ENCODE assay signal across 8 cellular contexts in the genomic region with DNA sequence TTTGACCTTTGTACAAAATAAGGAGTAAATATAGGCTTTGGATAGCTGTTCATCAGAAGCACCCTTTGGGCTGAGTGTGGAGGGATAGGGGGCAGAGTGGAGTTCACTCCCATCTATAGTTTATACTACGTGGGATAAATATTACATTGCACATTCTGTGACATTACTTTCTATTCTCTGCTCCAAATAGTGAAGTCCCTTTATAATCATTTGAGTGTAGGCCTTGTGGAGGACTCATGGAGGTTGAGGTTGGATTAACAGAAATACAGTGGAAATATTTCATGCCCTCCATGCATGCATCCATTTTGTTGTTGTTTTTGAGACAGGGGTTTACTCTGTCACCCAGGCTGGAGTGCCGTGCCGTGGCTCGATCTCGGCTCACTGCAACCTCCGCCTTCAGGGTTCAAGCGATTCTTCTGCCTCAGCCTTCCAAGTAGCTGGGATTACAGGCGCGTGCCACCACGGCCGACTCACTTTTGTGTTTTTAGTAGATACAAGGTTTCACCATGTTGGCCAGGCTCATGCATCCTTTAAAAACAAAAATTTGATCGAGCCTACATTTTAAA. TPM values are rescaled to one million over a fixed set of nuclear protein-coding genes. Genes with fewer than 3 reads are reported as not detected.
A peak's percentile ranks its signal among the peaks of the same experiment; 100 is the strongest.
DNase-seq lines count a peak whose midpoint lies in the region; FAIRE-seq and TF ChIP-seq lines count a peak whose summit lies in the region.

No MANE protein-coding gene starts in this region.

- no peaks in the 10 kb centered on the region for H3K9me1 ChIP-seq in keratinocyte (ENCODE audit: control insufficient read depth, extremely low read depth, insufficient read depth, low read length)

- peaks cover 0 to 5% of the 10 kb centered on the region in 2 donors for H3K36me3 Mint-ChIP-seq in CD4-positive, alpha-beta memory T cell
- H3K36me3 Mint-ChIP-seq in IgD-negative memory B cell: peaks cover 2% of the 10 kb centered on the region

- H3K4me3 Mint-ChIP-seq in CD4-positive, alpha-beta memory T cell: peak overlapping the region; percentile 85 to 96 (median 92)
- H3K4me3 Mint-ChIP-seq in IgD-negative memory B cell: peak overlapping the region; percentile 96 to 100 (median 97)

- H3K36me3 ChIP-seq in CD4-positive, alpha-beta memory T cell (ENCODE audit: insufficient read depth, low read length): no peaks in the 10 kb centered on the region
- H3K36me3 ChIP-seq in keratinocyte (ENCODE audit: control insufficient read depth in 2 of 2, extremely low read depth in 1 of 2, insufficient read depth in 2 of 2, low read length in 2 of 2): no peaks in the 10 kb centered on the region
- H3K36me3 ChIP-seq in stomach smooth muscle (ENCODE audit: control insufficient read depth in 2 of 2, insufficient read depth in 2 of 2, low read length in 2 of 2): no peaks in the 10 kb centered on the region

- peaks cover 22% of the 10 kb centered on the region for H3K4me1 ChIP-seq in CD4-positive, alpha-beta memory T cell (ENCODE audit: insufficient read depth, low read length)
- H3K4me1 ChIP-seq in keratinocyte (ENCODE audit: control insufficient read depth, extremely low read depth, insufficient read depth, low read length): peaks cover 10% of the 10 kb centered on the region
- peaks cover 19% of the 10 kb centered on the region for H3K4me1 ChIP-seq in stomach smooth muscle (ENCODE audit: control insufficient read depth, insufficient read depth, low read length)

- in situ Hi-C loops in astrocyte of the cerebellum (cut with HindIII; ENCODE audit: low sequenced_read_pairs): no loop called here

- no peaks in the 10 kb centered on the region for H3K9me3 ChIP-seq in CD4-positive, alpha-beta memory T cell (ENCODE audit: control insufficient read depth in 1 of 2, low read length in 2 of 2)
- H3K9me3 ChIP-seq in keratinocyte (ENCODE audit: control insufficient read depth, low read depth, low read length) (no peaks in the 10 kb centered on the region), stomach smooth muscle (ENCODE audit: control insufficient read depth in 2 of 2, low read length in 2 of 2) (no peaks in the 10 kb centered on the region)

- H3K27me3 ChIP-seq in CD4-positive, alpha-beta memory T cell (ENCODE audit: insufficient read depth, low read length): no peaks in the 10 kb centered on the region
- H3K27me3 ChIP-seq in keratinocyte (ENCODE audit: control insufficient read depth, extremely low read depth, insufficient read depth, low read length) (no peaks in the 10 kb centered on the region), stomach smooth muscle (ENCODE audit: control insufficient read depth in 1 of 2, insufficient read depth in 2 of 2, low read length in 2 of 2) (no peaks in the 10 kb centered on the region)

- H3K4me2 ChIP-seq in keratinocyte (ENCODE audit: control insufficient read depth, extremely low read depth, insufficient read depth, low read depth, low read length): peak overlapping the region; percentile 81

- dilution Hi-C loops in keratinocyte (cut with MboI; ENCODE audit: extremely low pct_ligation_motif_present, low sequenced_read_pairs): no loop called here

- H3K27ac ChIP-seq in CD4-positive, alpha-beta memory T cell (ENCODE audit: low read depth, low read length): no peak overlapping the region
- H3K27ac ChIP-seq in keratinocyte (ENCODE audit: control insufficient read depth, insufficient read depth, low read length) (no peak overlapping the region), stomach smooth muscle (ENCODE audit: low read length) (peak overlapping the region; percentile 82)

- CTCF ChIA-PET in CD4-positive, alpha-beta memory T cell (lab: Charles Lee; ENCODE audit: partially characterized antibody): interaction anchor here (1.0 kb wide), 1 partner anchor 290 kb away, joined by 3 read pairs; no protein-coding TSS in a partner anchor

- H3K4me1 Mint-ChIP-seq in CD4-positive, alpha-beta memory T cell: peaks cover 30 to 54% (median 38%) of the 10 kb centered on the region in 4 donors
- H3K4me1 Mint-ChIP-seq in IgD-negative memory B cell: peaks cover 54 to 58% (median 58%) of the 10 kb centered on the region in 3 donors

- DNase-seq in CD4-positive, alpha-beta memory T cell: peak in 1 of 5 donors; percentile 38
- no peak for DNase-seq in astrocyte of the cerebellum (ENCODE audit: low read depth)
- DNase-seq in keratinocyte (ENCODE audit: low read depth, low spot score): no peak
- DNase-seq in NCI-H1105 treated with DMSO at 0.1 percent for 48 hours (lab: John Stamatoyannopoulos, UW): no peak
- no peak for DNase-seq in mesenteric fat pad (ENCODE audit: low spot score)
- no peak for DNase-seq in SKM-1 treated with dmso at 0.1 percent for 144 hours (lab: John Stamatoyannopoulos, UW; ENCODE audit: unreplicated experiment)

- H3K9ac ChIP-seq in keratinocyte (ENCODE audit: control insufficient read depth, extremely low read depth, insufficient read depth, low read length): peak overlapping the region; percentile 78
- H3K9ac ChIP-seq in stomach smooth muscle (ENCODE audit: low read length in 2 of 2): peak overlapping the region; percentile 83 to 88

- no peaks in the 10 kb centered on the region for H4K20me1 ChIP-seq in keratinocyte (ENCODE audit: control insufficient read depth, extremely low read depth, insufficient read depth, low read length)

- no peak for FAIRE-seq in keratinocyte (lab: Jason Lieb, UNC)

- peaks cover 0 to 4% (median 0%) of the 10 kb centered on the region in 8 donors for H3K9me3 Mint-ChIP-seq in CD4-positive, alpha-beta memory T cell
- no peaks in the 10 kb centered on the region for H3K9me3 Mint-ChIP-seq in IgD-negative memory B cell

- peak overlapping the region; percentile 66 to 92 (median 77) for H3K27ac Mint-ChIP-seq in CD4-positive, alpha-beta memory T cell
- H3K27ac Mint-ChIP-seq in IgD-negative memory B cell: peak overlapping the region; percentile 97 to 99 (median 98)

- peak overlapping the region; percentile 94 for H2AFZ ChIP-seq in keratinocyte (ENCODE audit: control insufficient read depth, low read length)

- TF ChIP-seq CTCF in astrocyte of the cerebellum (IDR thresholded peaks at IDR 0.05; ENCODE audit: low read depth, low read length, missing control alignments) (peak; percentile 51), keratinocyte (optimal IDR thresholded peaks at IDR 0.05 in 1 of 3, IDR thresholded peaks at IDR 0.05 in 1 of 3, conservative IDR thresholded peaks at IDR 0.05 in 1 of 3; ENCODE audit: extremely low read depth in 1 of 3, insufficient read depth in 2 of 3, low read length in 3 of 3) (peak in 1 of 3 experiments; percentile 38)

- H3K4me3 ChIP-seq in CD4-positive, alpha-beta memory T cell (ENCODE audit: low read length in 2 of 2): peak overlapping the region; percentile 57 to 65
- H3K4me3 ChIP-seq in astrocyte of the cerebellum (ENCODE audit: low read depth, low read length) (peak overlapping the region; percentile 78), keratinocyte (ENCODE audit: control insufficient read depth in 2 of 3, extremely low read depth in 1 of 3, insufficient read depth in 2 of 3, low read depth in 1 of 3, low read length in 3 of 3) (peak overlapping the region in 2 of 3 experiments; percentile 77 to 79), stomach smooth muscle (ENCODE audit: low read length in 2 of 2) (peak overlapping the region; percentile 92 to 96)

- H3K27me3 Mint-ChIP-seq in CD4-positive, alpha-beta memory T cell: no peaks in the 10 kb centered on the region
- no peaks in the 10 kb centered on the region for H3K27me3 Mint-ChIP-seq in IgD-negative memory B cell

- intact Hi-C loops in CD4-positive, alpha-beta memory T cell (cut with micrococcal nuclease): loop anchor here (5.0 to 10.0 kb wide), 4 partner anchors 178 to 1434 kb away; partner anchors contain the start of genes DEPDC4, DRAM1, NUP37 and PARPBP

- POLR2A ChIA-PET in CD4-positive, alpha-beta memory T cell (lab: Charles Lee; ENCODE audit: partially characterized antibody): interaction anchor here (0.8 to 1.0 kb wide), 2 partner anchors 9 to 16 kb away, joined by 3 to 5 read pairs; no protein-coding TSS in a partner anchor

- peaks cover 5% of the 10 kb centered on the region for H3K79me2 ChIP-seq in keratinocyte (ENCODE audit: control insufficient read depth, insufficient read depth, low read length)

RNA-seq across cellular contexts. Expression of gene CHPT1, which starts 1.4 kb away (rescaled TPM):
- 10 to 100 TPM; 17.7 to 19.1 TPM for total RNA-seq in CD4-positive, alpha-beta memory T cell
- polyA plus RNA-seq in CD4-positive, alpha-beta memory T cell: 10 to 100 TPM; 12.6 to 24.3 TPM
- 50.9 TPM for polyA plus RNA-seq in IgD-negative memory B cell
- 4.7 to 12.7 TPM (median 7.8 TPM) in 3 replicates for polyA plus RNA-seq in keratinocyte
- not detected for polyA plus RNA-seq in keratinocyte (2011; ENCODE audit: low read depth)
- 5.6 and 12.0 TPM in 2 replicates for polyA plus RNA-seq in keratinocyte (2011; cell fraction: cytosol; rRNA removed)
- 3.1 and 4.2 TPM in 2 replicates for polyA plus RNA-seq in keratinocyte (2011; cell fraction: nucleus; rRNA removed)
- 1.3 and 10.8 TPM in 2 replicates for polyA plus RNA-seq in keratinocyte (2012; ENCODE audit: low replicate concordance)
- polyA minus RNA-seq in keratinocyte: 3.5 to 4.9 TPM (median 4.3 TPM) in 3 replicates
- polyA minus RNA-seq in keratinocyte (2011; cell fraction: cytosol; rRNA and poly(A)+ RNA removed): 5.8 TPM
- 2.0 and 3.3 TPM in 2 replicates for polyA minus RNA-seq in keratinocyte (2011; cell fraction: nucleus; rRNA and poly(A)+ RNA removed)
- total RNA-seq in mesenteric fat pad: 63.3 TPM

RNA-seq across cellular contexts. Expression of gene SYCP3, which starts 40.4 kb away (rescaled TPM):
- under 1 TPM; 0.23 to 0.28 TPM for total RNA-seq in CD4-positive, alpha-beta memory T cell
- under 1 TPM in 1 of 2 donors, not detected in 1; 0.15 TPM for polyA plus RNA-seq in CD4-positive, alpha-beta memory T cell
- 0.33 TPM for polyA plus RNA-seq in IgD-negative memory B cell
- 0.09 to 0.16 TPM (median 0.13 TPM) in 3 replicates for polyA plus RNA-seq in keratinocyte
- polyA plus RNA-seq in keratinocyte (2011; ENCODE audit: low read depth): 0.35 TPM
- not detected in 2 replicates for polyA plus RNA-seq in keratinocyte (2011; cell fraction: cytosol; rRNA removed)
- 0.81 and 1.0 TPM in 2 replicates for polyA plus RNA-seq in keratinocyte (2011; cell fraction: nucleus; rRNA removed)
- 0.10 TPM in 1 of 2 replicates, not detected in the other for polyA plus RNA-seq in keratinocyte (2012; ENCODE audit: low replicate concordance)
- 0.29 to 0.30 TPM in 2 of 3 replicates, not detected in the other for polyA minus RNA-seq in keratinocyte
- not detected for polyA minus RNA-seq in keratinocyte (2011; cell fraction: cytosol; rRNA and poly(A)+ RNA removed)
- polyA minus RNA-seq in keratinocyte (2011; cell fraction: nucleus; rRNA and poly(A)+ RNA removed): 0.74 and 1.4 TPM in 2 replicates
- total RNA-seq in mesenteric fat pad: not detected
